9 cellular contexts compared by ENCODE assay signal in genomic region chr4:4480685-4481393, GRCh38.
A peak's percentile ranks its signal among the peaks of the same experiment; 100 is the strongest.
DNase-seq lines count a peak whose midpoint lies in the region; ATAC-seq, FAIRE-seq and TF ChIP-seq lines count a peak whose summit lies in the region.
"Had no signal": no experiment of that assay in that cellular context is flagged by ENCODE, and none has a peak within 500 bp of the region (broad histone marks: within the 10 kb centered on the region; RNA-seq: fewer than 3 reads in every experiment).

No MANE protein-coding gene starts in this region.

- TF ChIP-seq POLR2A in K562 (conservative IDR thresholded peaks at IDR 0.05) = no peak

- H4K20me1 ChIP-seq in K562 (replicated peaks; ENCODE audit: control insufficient read depth, insufficient read depth, low read length) = peaks cover 33% of the 10 kb centered on the region

- in situ Hi-C loops in K562 (cut with MboI) = loop anchor here (25.0 kb wide), 1 partner anchor 1331 kb away; no protein-coding TSS in a partner anchor

- H3K4me3 Mint-ChIP-seq in activated CD4-positive, alpha-beta memory T cell treated with anti-CD3 and anti-CD28 coated beads, Interleukin-2, amount 10 ng/mL, durations not matched to agents 7 days and 5 days = no peak overlapping the region

- no peaks in the 10 kb centered on the region for H3K27me3 ChIP-seq in AG04450 (ENCODE audit: control insufficient read depth, insufficient read depth, low read length)
- H3K27me3 ChIP-seq in HUES6 (ENCODE audit: control insufficient read depth, insufficient read depth, low read length) = no peaks in the 10 kb centered on the region
- H3K27me3 ChIP-seq in K562 (ENCODE audit: control insufficient read depth in 2 of 2, insufficient read depth in 2 of 2, low read length in 2 of 2) = no peaks in the 10 kb centered on the region
- H3K27me3 ChIP-seq in left lung = no peaks in the 10 kb centered on the region
- H3K27me3 ChIP-seq: neutrophil had no signal

- H3K9me1 ChIP-seq in K562 (ENCODE audit: control insufficient read depth, insufficient read depth, low read length) = no peaks in the 10 kb centered on the region

- H3K9ac ChIP-seq in HUES6 (ENCODE audit: low read length) (peak overlapping the region; percentile 37), K562 (ENCODE audit: insufficient read depth in 1 of 2, low read depth in 2 of 2, low read length in 2 of 2) (no peak overlapping the region)

- no peak overlapping the region for H3K27ac ChIP-seq in AG04450 (ENCODE audit: low read depth, low read length)
- H3K27ac ChIP-seq in HUES6 (ENCODE audit: low read depth, low read length) = no peak overlapping the region; the same call in 1 of the 2 replicates
- no peak overlapping the region for H3K27ac ChIP-seq in K562 (ENCODE audit: extremely low read depth, low read depth, low read length)
- H3K27ac ChIP-seq in left lung = no peak overlapping the region
- H3K27ac ChIP-seq: neutrophil had no signal

- intact Hi-C loops in K562 (cut with micrococcal nuclease) = no loop called here
- intact Hi-C loops in left lung (cut with DNase I) = no loop called here

- peak; percentile 71 for TF ChIP-seq CTCF in AG04450 (IDR thresholded peaks at IDR 0.05; ENCODE audit: low read depth, low read length)
- peak in 2 of 3 experiments; percentile 29 to 53; a peak in 2 of 6 replicates for TF ChIP-seq CTCF in K562 (IDR thresholded peaks at IDR 0.05 in 2 of 3, conservative IDR thresholded peaks at IDR 0.05 in 1 of 3; ENCODE audit: insufficient read depth in 2 of 3, low read depth in 1 of 3, low read length in 3 of 3)
- peak in 1 of 2 donors; percentile 17 for TF ChIP-seq CTCF in left lung (IDR thresholded peaks at IDR 0.05)

- no TSS peak for BruUV-seq in K562 (replicated peaks; lab: Mats Ljungman, UMichigan)

- H3K4me1 ChIP-seq in HUES6 (ENCODE audit: control insufficient read depth, insufficient read depth, low read length) = peaks cover 50% of the 10 kb centered on the region
- no peaks in the 10 kb centered on the region for H3K4me1 ChIP-seq in K562 (replicated peaks in 1 of 2; ENCODE audit: control insufficient read depth in 2 of 2, insufficient read depth in 2 of 2, low read length in 2 of 2)
- H3K4me1 ChIP-seq in left lung = no peaks in the 10 kb centered on the region

- TF ChIP-seq EP300 in K562 (IDR thresholded peaks at IDR 0.05; ENCODE audit: low read length) = no peak

- no peaks in the 10 kb centered on the region for H3K9me3 ChIP-seq in AG04450 (ENCODE audit: control insufficient read depth, insufficient read depth, low read length)
- no peaks in the 10 kb centered on the region for H3K9me3 ChIP-seq in HUES6 (ENCODE audit: control insufficient read depth, insufficient read depth, low read depth, low read length)
- no peaks in the 10 kb centered on the region for H3K9me3 ChIP-seq in K562 (replicated peaks; ENCODE audit: control insufficient read depth, insufficient read depth, low read depth, low read length)
- H3K9me3 ChIP-seq in left lung = no peaks in the 10 kb centered on the region
- H3K9me3 ChIP-seq: neutrophil had no signal

- H3K4me1 Mint-ChIP-seq in activated CD4-positive, alpha-beta memory T cell treated with anti-CD3 and anti-CD28 coated beads, Interleukin-2, amount 10 ng/mL, durations not matched to agents 7 days and 5 days = no peaks in the 10 kb centered on the region

- H3K4me3 ChIP-seq in AG04450 (ENCODE audit: low read depth, low read length) = no peak overlapping the region
- H3K4me3 ChIP-seq in HUES6 (ENCODE audit: low read depth, low read length) = no peak overlapping the region
- no peak overlapping the region for H3K4me3 ChIP-seq in K562
- H3K4me3 ChIP-seq in left lung = no peak overlapping the region

- no peak overlapping the region for H3K4me2 ChIP-seq in K562 (ENCODE audit: insufficient read depth, low read length)

- no peak for DNase-seq in AG04450 (ENCODE audit: low read depth, low spot score)
- DNase-seq in K562 (ENCODE audit: extremely low read depth in 1 of 4, low spot score in 3 of 4) = no peak
- DNase-seq in left lung = no peak
- no peak for DNase-seq in activated CD4-positive, alpha-beta memory T cell treated with anti-CD3 and anti-CD28 coated beads, Interleukin-2, amount 10 ng/mL, durations not matched to agents 7 days and 5 days
- no peak for DNase-seq in activated effector memory CD4-positive, alpha-beta T cell treated with Interleukin-2 at 50 U/mL for 16 hours

- no peaks in the 10 kb centered on the region for H3K36me3 ChIP-seq in HUES6 (ENCODE audit: control insufficient read depth, insufficient read depth, low read length)
- no peaks in the 10 kb centered on the region for H3K36me3 ChIP-seq in K562 (ENCODE audit: control insufficient read depth, insufficient read depth, low read length)
- peaks cover 0 to 3% of the 10 kb centered on the region in 2 donors for H3K36me3 ChIP-seq in left lung
- H3K36me3 ChIP-seq: neutrophil had no signal

- whole genome bisulfite sequencing in K562 (ENCODE audit: insufficient coverage, low coverage, missing lambda C conversion rate) = 55% methylated on average over 6 of the region's 6 CpGs

- no peaks in the 10 kb centered on the region for H3K79me2 ChIP-seq in K562 (ENCODE audit: control insufficient read depth, insufficient read depth, low read length)

- no peak overlapping the region for H2AFZ ChIP-seq in K562 (ENCODE audit: low read depth, low read length)

- FAIRE-seq in K562 (lab: Jason Lieb, UNC) = peak; percentile 71

- TF ChIP-seq RAD21 in K562 (CRISPR knock-in tag; conservative IDR thresholded peaks at IDR 0.05 in 1 of 2, IDR thresholded peaks at IDR 0.05 in 1 of 2) = peak in 1 of 2 experiments; percentile 46; a peak in 1 of 4 replicates

- POLR2A ChIA-PET in AG04450 (lab: Yijun Ruan, JAX) = no interaction called here
- POLR2A ChIA-PET in K562 (lab: Yijun Ruan, JAX) = no interaction called here
- POLR2A ChIA-PET in activated CD4-positive, alpha-beta memory T cell treated with anti-CD3 and anti-CD28 coated beads, Interleukin-2, amount 10 ng/mL, durations not matched to agents 7 days and 5 days (lab: Charles Lee) = no interaction called here

- no peaks in the 10 kb centered on the region for H3K36me3 Mint-ChIP-seq in activated CD4-positive, alpha-beta memory T cell treated with anti-CD3 and anti-CD28 coated beads, Interleukin-2, amount 10 ng/mL, durations not matched to agents 7 days and 5 days (ENCODE audit: low read depth)

- CTCF ChIA-PET in AG04450 (lab: Charles Lee) = interaction anchor here (0.5 to 1.9 kb wide), 25 partner anchors 9 to 487 kb away, joined by 3 to 15 read pairs (median 4); no protein-coding TSS in a partner anchor
- CTCF ChIA-PET in K562 (lab: Yijun Ruan, JAX; ENCODE audit: low intra/inter-chr PET ratio) = no interaction called here
- CTCF ChIA-PET in activated CD4-positive, alpha-beta memory T cell treated with anti-CD3 and anti-CD28 coated beads, Interleukin-2, amount 10 ng/mL, durations not matched to agents 7 days and 5 days (lab: Charles Lee) = no interaction called here

- H3K27me3 Mint-ChIP-seq in activated CD4-positive, alpha-beta memory T cell treated with anti-CD3 and anti-CD28 coated beads, Interleukin-2, amount 10 ng/mL, durations not matched to agents 7 days and 5 days = no peaks in the 10 kb centered on the region

- H3K9me3 Mint-ChIP-seq in activated CD4-positive, alpha-beta memory T cell treated with anti-CD3 and anti-CD28 coated beads, Interleukin-2, amount 10 ng/mL, durations not matched to agents 7 days and 5 days = no peaks in the 10 kb centered on the region

- ATAC-seq in K562 (peak; percentile 64; the same call in 2 of the 3 replicates), left lung (peak; percentile 45), GM21529 (IDR thresholded peaks at IDR 0.05; ENCODE audit: unreplicated experiment) (no peak), HG02973 (IDR thresholded peaks at IDR 0.05; ENCODE audit: unreplicated experiment) (no peak)

- H3K27ac Mint-ChIP-seq in activated CD4-positive, alpha-beta memory T cell treated with anti-CD3 and anti-CD28 coated beads, Interleukin-2, amount 10 ng/mL, durations not matched to agents 7 days and 5 days = no peak overlapping the region

TF ChIP-seq in K562, 482 proteins besides CTCF, POLR2A, EP300 and RAD21 (continues in another document):
- TF ChIP-seq, protein P1, sequence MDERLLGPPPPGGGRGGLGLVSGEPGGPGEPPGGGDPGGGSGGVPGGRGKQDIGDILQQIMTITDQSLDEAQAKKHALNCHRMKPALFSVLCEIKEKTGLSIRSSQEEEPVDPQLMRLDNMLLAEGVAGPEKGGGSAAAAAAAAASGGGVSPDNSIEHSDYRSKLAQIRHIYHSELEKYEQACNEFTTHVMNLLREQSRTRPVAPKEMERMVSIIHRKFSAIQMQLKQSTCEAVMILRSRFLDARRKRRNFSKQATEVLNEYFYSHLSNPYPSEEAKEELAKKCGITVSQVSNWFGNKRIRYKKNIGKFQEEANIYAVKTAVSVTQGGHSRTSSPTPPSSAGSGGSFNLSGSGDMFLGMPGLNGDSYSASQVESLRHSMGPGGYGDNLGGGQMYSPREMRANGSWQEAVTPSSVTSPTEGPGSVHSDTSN (CRISPR knock-in tag; IDR thresholded peaks at IDR 0.05; ENCODE audit: low read depth) = no peak
- TF ChIP-seq, protein P1 (tag; conservative IDR thresholded peaks at IDR 0.05; ENCODE audit: low read depth) = no peak
- TF ChIP-seq ZNF282 (CRISPR knock-in tag; IDR thresholded peaks at IDR 0.05) (no peak), ZNF316 (IDR thresholded peaks at IDR 0.05) (no peak)

Comparison
In these comparisons a context has a peak if more than half of its experiments do, and no peak if none do; other contexts are left out.
1. ATAC-seq: peak in K562 (single experiment) and left lung (single experiment); none in GM21529 (single experiment) and HG02973 (single experiment).